Comparison of ENCODE assay signal across 17 cellular contexts in the genomic region with DNA sequence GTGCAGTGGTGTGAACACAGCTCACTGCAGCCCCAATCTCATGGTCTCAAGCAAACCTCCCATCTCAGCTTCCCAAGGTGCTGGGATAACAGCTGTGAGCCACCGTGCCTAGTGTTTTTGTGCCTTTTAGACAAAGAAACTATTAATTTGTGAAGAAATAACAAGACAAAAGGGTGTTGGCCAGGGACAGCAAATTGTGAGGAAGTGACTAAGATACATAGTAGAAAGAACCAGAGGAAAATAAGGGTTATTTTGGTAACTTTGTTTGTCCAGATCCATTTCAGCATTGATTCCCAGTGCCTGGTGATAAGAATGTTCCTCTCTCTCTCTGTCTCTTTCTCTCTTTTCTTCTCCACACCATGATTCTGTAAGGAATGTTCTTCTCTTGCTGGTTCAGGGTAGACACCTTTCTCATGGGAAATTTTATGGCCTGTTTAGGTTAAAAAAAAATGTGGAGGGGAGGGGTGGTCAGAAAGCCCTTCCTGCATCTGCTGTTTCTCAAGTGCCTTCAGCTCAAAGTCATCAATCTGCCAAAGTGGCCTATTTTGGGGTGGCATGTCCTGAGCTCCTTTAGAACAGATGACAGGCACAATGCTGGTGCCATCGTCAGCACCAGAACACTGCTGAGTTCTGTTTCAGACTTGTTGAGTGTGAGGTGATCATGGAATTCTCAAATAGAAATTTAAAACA.
DNase-seq lines count a peak whose midpoint lies in the region; ATAC-seq, FAIRE-seq and TF ChIP-seq lines count a peak whose summit lies in the region.
"Had no signal": no experiment of that assay in that cellular context is flagged by ENCODE, and none has a peak within 500 bp of the region (broad histone marks: within the 10 kb centered on the region; RNA-seq: fewer than 3 reads in every experiment).

No MANE protein-coding gene starts in this region.

- ATAC-seq in Right ventricle myocardium inferior (peak; percentile 88), GM18505 (IDR thresholded peaks at IDR 0.05; ENCODE audit: unreplicated experiment) (no peak), HG03571 (IDR thresholded peaks at IDR 0.05; ENCODE audit: unreplicated experiment) (no peak), HG02798 (IDR thresholded peaks at IDR 0.05; ENCODE audit: poor library complexity, unreplicated experiment) (no peak), GM19351 (IDR thresholded peaks at IDR 0.05; ENCODE audit: unreplicated experiment) (no peak)
- ATAC-seq: activated CD4-positive, alpha-beta T cell treated with anti-CD3 and anti-CD28 coated beads for 36 hours had no signal

- H3K27ac ChIP-seq in endodermal cell (ENCODE audit: low read depth, low read length), result no peak overlapping the region
- H3K27ac ChIP-seq in keratinocyte (ENCODE audit: control insufficient read depth, insufficient read depth, low read length), result no peak overlapping the region

- WGBS in endodermal cell (ENCODE audit: insufficient coverage in 1 of 2, insufficient read length in 1 of 2), 2 experiments, result 95 to 100% methylated on average over 1 to 2 of the region's 2 CpGs

- H3K4me1 ChIP-seq in endodermal cell (ENCODE audit: control insufficient read depth, insufficient read depth, low read length) (peaks cover 13% of the 10 kb centered on the region), keratinocyte (ENCODE audit: control insufficient read depth, extremely low read depth, insufficient read depth, low read length) (peaks cover 13% of the 10 kb centered on the region)

- H3K27ac Mint-ChIP-seq in endodermal cell, result peak overlapping the region; percentile 28
- H3K27ac Mint-ChIP-seq: activated CD4-positive, alpha-beta T cell treated with anti-CD3 and anti-CD28 coated beads for 36 hours; activated naive CD8-positive, alpha-beta T cell treated with anti-CD3 and anti-CD28 coated beads, Interleukin-2, amount 10 ng/mL, durations not matched to agents 7 days and 5 days; activated T-cell treated with anti-CD3 and anti-CD28 coated beads, Interleukin-2, amount 50 U/mL, for 24 hours; stimulated activated naive CD8-positive, alpha-beta T cell treated with anti-CD3 and anti-CD28 coated beads, Interleukin-15, Interleukin-2, amounts not matched to agents 100 ng/mL and 50 ng/mL, for 24 hours had no signal

- H3K4me3 ChIP-seq in endodermal cell (ENCODE audit: low read length), result no peak overlapping the region
- no peak overlapping the region for H3K4me3 ChIP-seq in keratinocyte (ENCODE audit: control insufficient read depth in 2 of 3, extremely low read depth in 1 of 3, insufficient read depth in 2 of 3, low read depth in 1 of 3, low read length in 3 of 3)

- H3K4me3 Mint-ChIP-seq in endodermal cell, result no peak overlapping the region
- H3K4me3 Mint-ChIP-seq: activated CD4-positive, alpha-beta T cell treated with anti-CD3 and anti-CD28 coated beads for 36 hours; activated naive CD8-positive, alpha-beta T cell treated with anti-CD3 and anti-CD28 coated beads, Interleukin-2, amount 10 ng/mL, durations not matched to agents 7 days and 5 days; activated T-cell treated with anti-CD3 and anti-CD28 coated beads, Interleukin-2, amount 50 U/mL, for 24 hours; central memory CD8-positive, alpha-beta T cell; stimulated activated naive CD8-positive, alpha-beta T cell treated with anti-CD3 and anti-CD28 coated beads, Interleukin-15, Interleukin-2, amounts not matched to agents 100 ng/mL and 50 ng/mL, for 24 hours had no signal

- peak overlapping the region; percentile 34 for H3K4me2 ChIP-seq in keratinocyte (ENCODE audit: control insufficient read depth, extremely low read depth, insufficient read depth, low read depth, low read length)

- H3K4me1 Mint-ChIP-seq in endodermal cell, result peaks cover 45% of the 10 kb centered on the region
- H3K4me1 Mint-ChIP-seq: activated naive CD8-positive, alpha-beta T cell treated with anti-CD3 and anti-CD28 coated beads, Interleukin-2, amount 10 ng/mL, durations not matched to agents 7 days and 5 days; central memory CD8-positive, alpha-beta T cell had no signal

- H3K9me3 Mint-ChIP-seq in endodermal cell, result no peaks in the 10 kb centered on the region
- H3K9me3 Mint-ChIP-seq: activated naive CD8-positive, alpha-beta T cell treated with anti-CD3 and anti-CD28 coated beads, Interleukin-2, amount 10 ng/mL, durations not matched to agents 7 days and 5 days; central memory CD8-positive, alpha-beta T cell had no signal

- H3K9ac ChIP-seq in endodermal cell (ENCODE audit: extremely low read depth, low read length, poor library complexity, severe bottlenecking), result no peak overlapping the region
- H3K9ac ChIP-seq in keratinocyte (ENCODE audit: control insufficient read depth, extremely low read depth, insufficient read depth, low read length), result no peak overlapping the region

- no peaks in the 10 kb centered on the region for H3K9me3 ChIP-seq in endodermal cell (ENCODE audit: control insufficient read depth, low read length)
- H3K9me3 ChIP-seq in keratinocyte (ENCODE audit: control insufficient read depth, low read depth, low read length), result no peaks in the 10 kb centered on the region

- TF ChIP-seq CTCF in endodermal cell (conservative IDR thresholded peaks at IDR 0.05), result no peak
- no peak for TF ChIP-seq CTCF in keratinocyte (optimal IDR thresholded peaks at IDR 0.05 in 1 of 3, IDR thresholded peaks at IDR 0.05 in 1 of 3, conservative IDR thresholded peaks at IDR 0.05 in 1 of 3; ENCODE audit: extremely low read depth in 1 of 3, insufficient read depth in 2 of 3, low read length in 3 of 3)

- H2AFZ ChIP-seq in keratinocyte (ENCODE audit: control insufficient read depth, low read length), result peak overlapping the region; percentile 37

- no peaks in the 10 kb centered on the region for H4K20me1 ChIP-seq in keratinocyte (ENCODE audit: control insufficient read depth, extremely low read depth, insufficient read depth, low read length)

- H3K27me3 Mint-ChIP-seq in endodermal cell (ENCODE audit: insufficient read depth), result no peaks in the 10 kb centered on the region
- H3K27me3 Mint-ChIP-seq: activated CD4-positive, alpha-beta T cell treated with anti-CD3 and anti-CD28 coated beads for 36 hours; activated T-cell treated with anti-CD3 and anti-CD28 coated beads, Interleukin-2, amount 50 U/mL, for 24 hours; central memory CD8-positive, alpha-beta T cell; stimulated activated naive CD8-positive, alpha-beta T cell treated with anti-CD3 and anti-CD28 coated beads, Interleukin-15, Interleukin-2, amounts not matched to agents 100 ng/mL and 50 ng/mL, for 24 hours had no signal

- H3K79me2 ChIP-seq in keratinocyte (ENCODE audit: control insufficient read depth, insufficient read depth, low read length), result no peaks in the 10 kb centered on the region

- dilution Hi-C loops in keratinocyte (cut with MboI; ENCODE audit: extremely low pct_ligation_motif_present, low sequenced_read_pairs), result no loop called here

- FAIRE-seq in keratinocyte (lab: Jason Lieb, UNC), result no peak
- FAIRE-seq: H1 had no signal

- TF ChIP-seq POLR2A in GM18505 (IDR thresholded peaks at IDR 0.05; ENCODE audit: borderline replicate concordance, extremely low read depth, insufficient read depth, insufficient read length), result no peak

- no peaks in the 10 kb centered on the region for H3K36me3 Mint-ChIP-seq in endodermal cell (ENCODE audit: low read depth)
- H3K36me3 Mint-ChIP-seq: activated naive CD8-positive, alpha-beta T cell treated with anti-CD3 and anti-CD28 coated beads, Interleukin-2, amount 10 ng/mL, durations not matched to agents 7 days and 5 days had no signal

- H3K27me3 ChIP-seq in endodermal cell (ENCODE audit: control insufficient read depth, insufficient read depth, low read length, poor library complexity, severe bottlenecking), result no peaks in the 10 kb centered on the region
- no peaks in the 10 kb centered on the region for H3K27me3 ChIP-seq in keratinocyte (ENCODE audit: control insufficient read depth, extremely low read depth, insufficient read depth, low read length)

- intact Hi-C loops in Right ventricle myocardium inferior (cut with DNase I), result loop anchor here (5.0 kb wide), 2 partner anchors 51 to 126 kb away; no protein-coding TSS in a partner anchor
- intact Hi-C loops in cardiac septum (cut with DNase I), result no loop called here

- H3K36me3 ChIP-seq in endodermal cell (ENCODE audit: control insufficient read depth, insufficient read depth, low read length) (no peaks in the 10 kb centered on the region), keratinocyte (ENCODE audit: control insufficient read depth in 2 of 2, extremely low read depth in 1 of 2, insufficient read depth in 2 of 2, low read length in 2 of 2) (no peaks in the 10 kb centered on the region)

- no peaks in the 10 kb centered on the region for H3K9me1 ChIP-seq in keratinocyte (ENCODE audit: control insufficient read depth, extremely low read depth, insufficient read depth, low read length)

- DNase-seq in Right ventricle myocardium inferior (ENCODE audit: missing footprints), result no peak
- DNase-seq in cardiac septum (ENCODE audit: low spot score), result no peak
- no peak for DNase-seq in endodermal cell
- no peak for DNase-seq in keratinocyte (ENCODE audit: low read depth, low spot score)
- DNase-seq: activated CD4-positive, alpha-beta T cell treated with anti-CD3 and anti-CD28 coated beads for 36 hours; activated naive CD8-positive, alpha-beta T cell treated with anti-CD3 and anti-CD28 coated beads, Interleukin-2, amount 10 ng/mL, durations not matched to agents 7 days and 5 days; activated T-cell treated with anti-CD3 and anti-CD28 coated beads, Interleukin-2, amount 50 U/mL, for 24 hours; Calu3; NCI-H146; NCI-H510A had no signal
